Comparison of ENCODE assay signal across 9 cellular contexts in the genomic region with DNA sequence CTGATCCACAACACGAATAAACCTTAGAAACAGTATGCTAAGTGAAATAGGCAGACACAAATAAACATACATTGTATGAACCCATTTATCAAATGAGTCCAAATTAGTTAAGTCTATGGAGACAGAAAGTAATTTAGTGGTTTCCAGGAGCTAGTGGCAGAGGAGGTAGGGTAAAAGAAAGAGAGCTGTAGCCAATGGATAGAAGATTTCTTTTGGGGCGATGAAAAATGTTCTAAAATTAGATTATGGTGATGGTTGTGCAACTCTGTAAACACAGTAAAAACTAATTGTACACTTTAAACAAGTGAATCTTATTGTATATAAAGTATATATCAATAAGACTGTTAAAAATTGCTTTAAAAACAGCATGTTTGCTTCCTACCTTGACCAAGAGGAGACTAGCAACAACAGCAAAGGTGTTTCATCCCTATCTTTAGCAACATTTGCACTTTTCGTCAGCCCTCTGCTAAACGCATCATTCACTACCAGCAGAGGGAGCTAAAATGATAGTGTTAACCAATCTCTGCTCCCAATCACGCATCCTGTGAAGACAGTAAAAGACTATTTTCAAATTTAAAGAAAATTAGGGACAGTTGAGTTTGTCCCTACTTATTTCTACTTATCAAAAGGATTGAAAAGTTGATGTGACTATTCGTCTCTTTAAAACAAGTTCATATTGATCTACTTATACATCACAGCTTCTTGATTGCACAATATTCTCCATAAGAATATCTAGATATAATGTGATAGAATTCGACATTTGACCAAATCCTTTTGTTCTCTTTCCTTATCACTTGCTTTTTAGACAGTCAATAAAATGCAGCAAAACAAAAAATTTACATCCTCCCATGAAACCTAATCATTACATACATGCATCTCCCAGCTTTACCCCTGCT. TPM values are rescaled to one million over a fixed set of nuclear protein-coding genes. Genes with fewer than 3 reads are reported as not detected.
DNase-seq lines count a peak whose midpoint lies in the region; ATAC-seq, FAIRE-seq and TF ChIP-seq lines count a peak whose summit lies in the region.
"Had no signal": no experiment of that assay in that cellular context is flagged by ENCODE, and none has a peak within 500 bp of the region (broad histone marks: within the 10 kb centered on the region; RNA-seq: fewer than 3 reads in every experiment).

No MANE protein-coding gene starts in this region.

- ATAC-seq in GM21576 (IDR thresholded peaks at IDR 0.05; ENCODE audit: unreplicated experiment) (peak; percentile 75), HepG2 (peak; percentile 90), GM19324 (IDR thresholded peaks at IDR 0.05; ENCODE audit: low FRiP score, unreplicated experiment) (no peak)

- H3K79me2 ChIP-seq in OCI-LY1 (ENCODE audit: insufficient read depth, low read length) (no peaks in the 10 kb centered on the region), HepG2 (ENCODE audit: insufficient read depth, low read length) (no peaks in the 10 kb centered on the region)

- peaks cover 7% of the 10 kb centered on the region for H3K27me3 Mint-ChIP-seq in activated T-cell treated with anti-CD3 and anti-CD28 coated beads, Interleukin-2, amount 50 U/mL, for 24 hours
- H3K27me3 Mint-ChIP-seq: dendritic cell treated with granulocyte-macrophage colony-stimulating factor and Interleukin-4, amounts not matched to agents 40 ng/mL and 50 ng/mL, for 4 days had no signal

- no peaks in the 10 kb centered on the region for H3K36me3 ChIP-seq in OCI-LY1 (ENCODE audit: insufficient read depth, low read length)
- no peaks in the 10 kb centered on the region for H3K36me3 ChIP-seq in HepG2 (replicated peaks in 1 of 2; ENCODE audit: control insufficient read depth in 1 of 2, insufficient read depth in 2 of 2, low read length in 2 of 2)

- TF ChIP-seq CTCF in OCI-LY1 (IDR thresholded peaks at IDR 0.05; ENCODE audit: low read length) (peak; percentile 79), HepG2 (CRISPR knock-in tag; IDR thresholded peaks at IDR 0.05) (peak; percentile 87)

- H3K9me2 ChIP-seq in OCI-LY1 (ENCODE audit: low read depth, low read length), result no peaks in the 10 kb centered on the region

- in situ Hi-C loops in HepG2 (cut with HindIII; ENCODE audit: extremely low pct_ligation_motif_present, low pct_unique_long_range_greater_than_20kb), result loop anchor here (10.0 kb wide), 1 partner anchor 339 kb away; the partner anchor contains the start of gene RAB21

- no peak for TF ChIP-seq EP300 in HepG2 (IDR thresholded peaks at IDR 0.05; ENCODE audit: low read depth in 2 of 2, low read length in 2 of 2)
- TF ChIP-seq EP300 in HepG2 (CRISPR knock-in tag; IDR thresholded peaks at IDR 0.05; ENCODE audit: borderline replicate concordance), result no peak

- H3K27me3 ChIP-seq in OCI-LY1 (ENCODE audit: insufficient read depth, low read length), result no peaks in the 10 kb centered on the region
- H3K27me3 ChIP-seq in HepG2 (ENCODE audit: control insufficient read depth in 1 of 2, insufficient read depth in 2 of 2, low read length in 2 of 2), result no peaks in the 10 kb centered on the region

- H3K9ac ChIP-seq in OCI-LY1 (ENCODE audit: low read length), result no peak overlapping the region
- no peak overlapping the region for H3K9ac ChIP-seq in HepG2 (ENCODE audit: insufficient read depth, low read depth, low read length)

- H3K4me3 ChIP-seq in OCI-LY1 (ENCODE audit: low read depth, low read length, poor library complexity, severe bottlenecking), result no peak overlapping the region
- H3K4me3 ChIP-seq in HepG2 (replicated peaks in 1 of 3; ENCODE audit: insufficient read depth in 1 of 3, low read depth in 2 of 3, low read length in 3 of 3), result no peak overlapping the region

- CTCF ChIA-PET in HepG2 (lab: Yijun Ruan, JAX; ENCODE audit: low intra/inter-chr PET ratio, low total read pairs), result interaction anchor here (0.8 to 2.6 kb wide), 4 partner anchors 27 to 331 kb away, joined by 3 to 17 read pairs (median 6); no protein-coding TSS in a partner anchor

- no peaks in the 10 kb centered on the region for H4K20me1 ChIP-seq in OCI-LY1 (ENCODE audit: insufficient read depth, low read length)
- no peaks in the 10 kb centered on the region for H4K20me1 ChIP-seq in HepG2 (ENCODE audit: insufficient read depth, low read length)

- TF ChIP-seq RAD21 in HepG2 (CRISPR knock-in tag; IDR thresholded peaks at IDR 0.05), result peak; percentile 68

- H2AFZ ChIP-seq in OCI-LY1 (ENCODE audit: low read length) (no peak overlapping the region), HepG2 (ENCODE audit: low read length) (no peak overlapping the region)

- H3K27ac ChIP-seq in OCI-LY1 (ENCODE audit: low read depth, low read length, poor library complexity, severe bottlenecking), result no peak overlapping the region
- H3K27ac ChIP-seq in HepG2 (ENCODE audit: extremely low read length, insufficient read depth, low read length), result no peak overlapping the region

- FAIRE-seq in HTR-8/SVneo (lab: Jason Lieb, UNC) (no peak), HepG2 (lab: Jason Lieb, UNC) (peak; percentile 23)

- H3K4me2 ChIP-seq in OCI-LY1 (ENCODE audit: low read length), result no peak overlapping the region
- no peak overlapping the region for H3K4me2 ChIP-seq in HepG2 (ENCODE audit: low read depth, low read length)

- intact Hi-C loops in HepG2 (cut with micrococcal nuclease; ENCODE audit: unreplicated experiment), result loop anchor here (1.0 to 5.0 kb wide), 4 partner anchors 27 to 221 kb away; no protein-coding TSS in a partner anchor

- DNase-seq in activated T-cell treated with anti-CD3 and anti-CD28 coated beads for 4 hours (peak; percentile 15), HTR-8/SVneo (ENCODE audit: insufficient read length, low spot score) (peak; percentile 44), cerebellar cortex (ENCODE audit: low spot score) (peak; percentile 64), HepG2 (ENCODE audit: low spot score) (peak; percentile 60)
- no peak for DNase-seq in activated T-cell treated with anti-CD3 and anti-CD28 coated beads, Interleukin-2, amount 50 U/mL, for 24 hours

- WGBS in HepG2 (ENCODE audit: low lambda C conversion rate), result 26% methylated on average over 7 of the region's 7 CpGs

- no peaks in the 10 kb centered on the region for H3K4me1 ChIP-seq in OCI-LY1 (ENCODE audit: insufficient read depth, low read length, severe bottlenecking)
- no peaks in the 10 kb centered on the region for H3K4me1 ChIP-seq in HepG2 (ENCODE audit: insufficient read depth, low read length)

- no peaks in the 10 kb centered on the region for H3K36me3 Mint-ChIP-seq in activated T-cell treated with anti-CD3 and anti-CD28 coated beads, Interleukin-2, amount 50 U/mL, for 24 hours (ENCODE audit: low read depth)

- no peaks in the 10 kb centered on the region for H3K4me1 Mint-ChIP-seq in activated T-cell treated with anti-CD3 and anti-CD28 coated beads, Interleukin-2, amount 50 U/mL, for 24 hours (ENCODE audit: low read depth)

- POLR2A ChIA-PET in HepG2 (lab: Yijun Ruan, JAX), result no interaction called here

- no peak overlapping the region for H3K27ac Mint-ChIP-seq in activated T-cell treated with anti-CD3 and anti-CD28 coated beads, Interleukin-2, amount 50 U/mL, for 24 hours
- H3K27ac Mint-ChIP-seq: dendritic cell treated with granulocyte-macrophage colony-stimulating factor and Interleukin-4, amounts not matched to agents 40 ng/mL and 50 ng/mL, for 4 days had no signal

- no peak overlapping the region for H3K4me3 Mint-ChIP-seq in activated T-cell treated with anti-CD3 and anti-CD28 coated beads, Interleukin-2, amount 50 U/mL, for 24 hours
- H3K4me3 Mint-ChIP-seq: dendritic cell treated with granulocyte-macrophage colony-stimulating factor and Interleukin-4, amounts not matched to agents 40 ng/mL and 50 ng/mL, for 4 days had no signal

- H3K9me3 ChIP-seq in OCI-LY1 (ENCODE audit: low read length) (no peaks in the 10 kb centered on the region), HepG2 (ENCODE audit: low read length) (peaks cover 25% of the 10 kb centered on the region)

- no peak for TF ChIP-seq POLR2A in HepG2 (IDR thresholded peaks at IDR 0.05; ENCODE audit: insufficient read depth in 1 of 2, low read depth in 2 of 2, low read length in 2 of 2)

- no peaks in the 10 kb centered on the region for H3F3A ChIP-seq in OCI-LY1 (ENCODE audit: insufficient read depth, low read length)

- peaks cover 12% of the 10 kb centered on the region for H3K9me3 Mint-ChIP-seq in activated T-cell treated with anti-CD3 and anti-CD28 coated beads, Interleukin-2, amount 50 U/mL, for 24 hours

- BruUV-seq in HepG2 (replicated peaks; lab: Mats Ljungman, UMichigan), result no TSS peak

TF ChIP-seq in HepG2, 621 proteins besides CTCF, POLR2A, EP300 and RAD21 (continues in another document):
- TF ChIP-seq FOXA3 (CRISPR knock-in tag; IDR thresholded peaks at IDR 0.05) (peak; percentile 27; the same call in 1 of the 2 replicates), MZF1 (CRISPR knock-in tag; IDR thresholded peaks at IDR 0.05; ENCODE audit: borderline replicate concordance) (no peak)

RNA-seq across cellular contexts. Expression of gene LGR5, which starts 24.0 kb away (rescaled TPM):
- 20.6 and 37.0 TPM in 2 replicates for total RNA-seq in HepG2 (2016; rRNA removed; fragmentation: Illumina TruSeq; extraction: Trizol)
- 2.2 and 2.3 TPM in 2 replicates for total RNA-seq in HepG2 (2016; cell fraction: cytosol; rRNA removed; fragmentation: Illumina TruSeq; extraction: Trizol; ENCODE audit: low read depth)
- 17.4 and 40.7 TPM in 2 replicates for total RNA-seq in HepG2 (2016; cell fraction: insoluble cytoplasmic fraction; rRNA removed; fragmentation: Illumina TruSeq; extraction: Trizol)
- total RNA-seq in HepG2 (2016; cell fraction: membrane; rRNA removed; fragmentation: Illumina TruSeq; extraction: Trizol), result 8.7 and 9.5 TPM in 2 replicates
- 67.0 and 93.5 TPM in 2 replicates for total RNA-seq in HepG2 (2016; cell fraction: nucleus; rRNA removed; fragmentation: Illumina TruSeq; extraction: Trizol)
- 69.5 and 121 TPM in 2 replicates for polyA plus RNA-seq in HepG2 (2011; rRNA removed)
- polyA plus RNA-seq in HepG2 (2011; cell fraction: cytosol; rRNA removed), result 39.4 and 44.0 TPM in 2 replicates
- 186 and 299 TPM in 2 replicates for polyA plus RNA-seq in HepG2 (2011; cell fraction: nucleus; rRNA removed)
- 37.0 and 44.1 TPM in 2 replicates for polyA plus RNA-seq in HepG2 (2012)
- 1.5 and 1.6 TPM in 2 replicates for polyA plus RNA-seq in HepG2 (2016; cell fraction: cytosol; fragmentation: Illumina TruSeq; extraction: Trizol; ENCODE audit: low read depth)
- 20.0 and 21.6 TPM in 2 replicates for polyA plus RNA-seq in HepG2 (2016; cell fraction: insoluble cytoplasmic fraction; fragmentation: Illumina TruSeq; extraction: Trizol; ENCODE audit: low read depth)
- 4.0 TPM in 2 replicates for polyA plus RNA-seq in HepG2 (2016; cell fraction: membrane; fragmentation: Illumina TruSeq; extraction: Trizol; ENCODE audit: low read depth)
- 183 and 193 TPM in 2 replicates for polyA plus RNA-seq in HepG2 (2016; cell fraction: nucleus; fragmentation: Illumina TruSeq; extraction: Trizol; ENCODE audit: insufficient read depth, low read depth)
- 0.07 and 94.1 TPM in 2 replicates for polyA minus RNA-seq in HepG2 (2011; rRNA and poly(A)+ RNA removed; ENCODE audit: low replicate concordance)
- polyA minus RNA-seq in HepG2 (2011; cell fraction: cytosol; rRNA and poly(A)+ RNA removed), result 30.0 and 45.1 TPM in 2 replicates
- 81.4 and 117 TPM in 2 replicates for polyA minus RNA-seq in HepG2 (2011; cell fraction: nucleus; rRNA and poly(A)+ RNA removed)
